In the genomic region with DNA sequence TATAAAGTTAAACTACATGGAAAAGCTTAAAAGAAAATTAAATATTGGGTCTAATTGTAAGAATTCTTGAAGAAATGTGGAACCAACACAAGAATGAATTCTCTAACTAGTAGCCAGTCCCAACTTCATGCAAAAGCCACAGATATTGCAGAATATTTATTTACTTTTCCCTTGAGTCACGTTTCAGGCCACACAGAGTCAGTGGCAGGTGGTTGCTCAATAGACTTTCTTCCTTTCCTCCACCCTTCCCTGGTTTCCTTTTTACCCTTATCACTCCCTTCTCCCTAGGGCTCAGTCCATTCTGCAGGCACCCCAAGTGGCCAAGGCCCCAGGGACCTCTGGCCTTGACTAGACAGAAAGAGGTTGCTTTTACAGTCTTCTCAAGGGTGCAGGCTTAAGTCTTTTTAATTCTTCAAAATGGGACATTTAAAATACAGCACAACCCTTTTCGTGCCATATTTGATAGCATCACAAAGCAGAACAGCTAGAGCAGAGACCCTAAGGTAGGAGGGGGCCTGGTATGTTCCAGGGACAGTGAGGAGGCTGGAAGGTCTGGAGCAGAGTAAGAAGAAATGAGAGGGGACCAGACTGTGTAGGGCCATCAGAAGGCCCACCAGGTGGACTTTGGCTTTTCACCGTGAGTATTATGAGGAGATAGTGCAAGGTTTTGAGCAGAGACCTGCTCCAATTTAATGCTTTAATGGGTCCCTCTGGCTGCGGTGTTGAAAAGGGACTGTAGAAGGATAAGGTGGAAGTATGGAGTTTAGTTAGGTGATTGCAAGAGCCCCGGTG, we compare ENCODE assay signal across 17 cellular contexts.
A peak's percentile ranks its signal among the peaks of the same experiment; 100 is the strongest.
DNase-seq lines count a peak whose midpoint lies in the region; ATAC-seq, FAIRE-seq and TF ChIP-seq lines count a peak whose summit lies in the region.
"Had no signal": no experiment of that assay in that cellular context is flagged by ENCODE, and none has a peak within 500 bp of the region (broad histone marks: within the 10 kb centered on the region; RNA-seq: fewer than 3 reads in every experiment).

No MANE protein-coding gene starts in this region.

- DNase-seq in A549 (ENCODE audit: low read depth in 1 of 2, low spot score in 1 of 2) (peak; percentile 6 to 27), HCT116 (ENCODE audit: low read depth, low spot score) (no peak), RWPE2 (ENCODE audit: low spot score) (no peak), iris pigment epithelial cell (ENCODE audit: low read depth) (peak; percentile 68), hypothalamus (lab: John Stamatoyannopoulos, UW) (no peak), NCI-H2171 (lab: John Stamatoyannopoulos, UW) (no peak), stomach (no peak), RKO (ENCODE audit: low spot score) (no peak)
- DNase-seq: activated CD4-positive, alpha-beta memory T cell treated with anti-CD3 and anti-CD28 coated beads, Interleukin-2, amount 10 ng/mL, durations not matched to agents 7 days and 5 days; cortex of kidney; KG1; NCI-H2029; right lobe of liver; SHP77 treated with DMSO at 0.1 percent for 48 hours; uterus had no signal

- no peak; a peak in 1 of 5 replicates for TF ChIP-seq EP300 in A549 (IDR thresholded peaks at IDR 0.05)
- no peak for TF ChIP-seq EP300 in stomach (IDR thresholded peaks at IDR 0.05)

- ATAC-seq in A549 (peak in 1 of 2 experiments; percentile 62; a peak in 4 of 6 replicates), HCT116 (no peak), RWPE2 (ENCODE audit: low read depth) (0 out of 3 replicates have a peak, but pooled peaks have one; percentile 44)
- ATAC-seq: stimulated activated effector memory CD8-positive, alpha-beta T cell treated with anti-CD3 and anti-CD28 coated beads, Interleukin-12 subunit alpha, Interleukin-12 subunit beta, amount 100 ng/mL, for 72 hours had no signal

- H3K9ac ChIP-seq in HCT116 (ENCODE audit: low read length): no peak overlapping the region

- H3K79me2 ChIP-seq in HCT116 (ENCODE audit: insufficient read depth, low read length): no peaks in the 10 kb centered on the region

- no peak overlapping the region for H3K4me3 ChIP-seq in A549
- H3K4me3 ChIP-seq in HCT116 (replicated peaks in 1 of 2; ENCODE audit: low read depth in 1 of 2, low read length in 2 of 2): no peak overlapping the region
- H3K4me3 ChIP-seq in RWPE2 (ENCODE audit: severe bottlenecking): no peak overlapping the region
- no peak overlapping the region for H3K4me3 ChIP-seq in stomach
- H3K4me3 ChIP-seq: right lobe of liver, uterus had no signal

- POLR2A ChIA-PET in A549 (lab: Yijun Ruan, JAX) (no interaction called here), HCT116 (lab: Charles Lee) (interaction anchor here (0.6 kb wide), 1 partner anchor 35 kb away, joined by 3 read pairs; no protein-coding TSS in a partner anchor)

- H4K20me1 ChIP-seq in HCT116 (ENCODE audit: insufficient read depth): no peaks in the 10 kb centered on the region

- peak overlapping the region; percentile 38 for H3K4me2 ChIP-seq in A549
- H3K4me2 ChIP-seq in HCT116 (ENCODE audit: low read length): no peak overlapping the region

- intact Hi-C loops in HCT116 (cut with micrococcal nuclease): no loop called here
- intact Hi-C loops in stomach (cut with DNase I; ENCODE audit: low total_unique reads): no loop called here

- 68% methylated on average over 5 of the region's 5 CpGs for WGBS in A549 (ENCODE audit: missing lambda C conversion rate)
- WGBS in stomach, 5 donors: 75 to 80% (median 80%) methylated on average over 5 of the region's 5 CpGs

- TF ChIP-seq RAD21 in A549 (conservative IDR thresholded peaks at IDR 0.05 in 1 of 2, IDR thresholded peaks at IDR 0.05 in 1 of 2): no peak
- TF ChIP-seq RAD21 in HCT116 (IDR thresholded peaks at IDR 0.05; ENCODE audit: low read depth): no peak

- H3K36me3 ChIP-seq in HCT116 (ENCODE audit: control insufficient read depth in 1 of 2, insufficient read depth in 2 of 2, low read length in 2 of 2) (no peaks in the 10 kb centered on the region), RWPE2 (ENCODE audit: low read depth) (peaks cover 4% of the 10 kb centered on the region; the same call in 1 of the 2 replicates), stomach (no peaks in the 10 kb centered on the region)
- H3K36me3 ChIP-seq: right lobe of liver, uterus had no signal

- H3K9me2 ChIP-seq in HCT116 (ENCODE audit: insufficient read depth): no peaks in the 10 kb centered on the region

- no peaks in the 10 kb centered on the region for H3K27me3 ChIP-seq in HCT116 (ENCODE audit: insufficient read depth, low read length)
- H3K27me3 ChIP-seq in RWPE2 (ENCODE audit: insufficient read depth, poor library complexity, severe bottlenecking): no peaks in the 10 kb centered on the region
- no peaks in the 10 kb centered on the region for H3K27me3 ChIP-seq in stomach
- H3K27me3 ChIP-seq: right lobe of liver, uterus had no signal

- no peak overlapping the region for H2AFZ ChIP-seq in HCT116 (ENCODE audit: low read depth, low read length, poor library complexity, severe bottlenecking)

- peaks cover 37% of the 10 kb centered on the region for H3K4me1 ChIP-seq in A549
- H3K4me1 ChIP-seq in HCT116 (ENCODE audit: control insufficient read depth in 1 of 2, insufficient read depth in 2 of 2, low read length in 2 of 2): no peaks in the 10 kb centered on the region
- peaks cover 15% of the 10 kb centered on the region for H3K4me1 ChIP-seq in RWPE2 (ENCODE audit: insufficient read depth, poor library complexity, severe bottlenecking)
- H3K4me1 ChIP-seq in stomach: peaks cover 0 to 8% (median 3%) of the 10 kb centered on the region in 4 donors
- H3K4me1 ChIP-seq: right lobe of liver, uterus had no signal

- no peak for FAIRE-seq in A549 (lab: Jason Lieb, UNC)
- FAIRE-seq: D721Med had no signal

- TF ChIP-seq POLR2A in A549 (IDR thresholded peaks at IDR 0.05; ENCODE audit: low read length): no peak
- TF ChIP-seq POLR2A in HCT116 (IDR thresholded peaks at IDR 0.05; ENCODE audit: borderline replicate concordance, extremely low read depth, insufficient read depth, insufficient read length): no peak
- TF ChIP-seq POLR2A in stomach (IDR thresholded peaks at IDR 0.05): no peak

- H3K27ac ChIP-seq in A549 (peak overlapping the region; percentile 49 to 79), HCT116 (ENCODE audit: low read depth, low read length) (no peak overlapping the region), RWPE2 (ENCODE audit: poor library complexity, severe bottlenecking) (no peak overlapping the region), stomach (no peak overlapping the region)
- H3K27ac ChIP-seq: right lobe of liver, uterus had no signal

- BruUV-seq in HCT116 (replicated peaks; lab: Mats Ljungman, UMichigan): no TSS peak

- CTCF ChIA-PET in A549 (lab: Yijun Ruan, JAX): no interaction called here
- CTCF ChIA-PET in HCT116 (lab: Charles Lee): no interaction called here

- peaks cover 2% of the 10 kb centered on the region; the same call in 2 of the 3 replicates for H3K9me3 ChIP-seq in A549
- no peaks in the 10 kb centered on the region for H3K9me3 ChIP-seq in HCT116 (ENCODE audit: control insufficient read depth in 1 of 2, insufficient read depth in 1 of 2, low read depth in 1 of 2, low read length in 2 of 2)
- no peaks in the 10 kb centered on the region for H3K9me3 ChIP-seq in RWPE2 (ENCODE audit: severe bottlenecking)
- peaks cover 0 to 8% (median 0%) of the 10 kb centered on the region in 4 donors for H3K9me3 ChIP-seq in stomach
- H3K9me3 ChIP-seq: right lobe of liver, uterus had no signal

- RAD21 ChIA-PET in HCT116 (lab: Charles Lee; ENCODE audit: low non-redundant PET in 1 of 2, low total read pairs in 2 of 2, uncharacterized antibody in 2 of 2, unreplicated experiment in 2 of 2): no interaction called here

- TF ChIP-seq CTCF in A549 (IDR thresholded peaks at IDR 0.05): no peak
- no peak for TF ChIP-seq CTCF in HCT116 (IDR thresholded peaks at IDR 0.05 in 2 of 3, conservative IDR thresholded peaks at IDR 0.05 in 1 of 3; ENCODE audit: borderline replicate concordance in 1 of 3, insufficient read depth in 1 of 3, low read depth in 2 of 3, low read length in 2 of 3)
- TF ChIP-seq CTCF in RWPE2 (IDR thresholded peaks at IDR 0.05; ENCODE audit: poor library complexity, severe bottlenecking): no peak
- no peak for TF ChIP-seq CTCF in stomach (IDR thresholded peaks at IDR 0.05)

TF ChIP-seq in A549, 52 proteins besides CTCF, POLR2A, EP300 and RAD21 (continues in another document):
- TF ChIP-seq, protein P1, sequence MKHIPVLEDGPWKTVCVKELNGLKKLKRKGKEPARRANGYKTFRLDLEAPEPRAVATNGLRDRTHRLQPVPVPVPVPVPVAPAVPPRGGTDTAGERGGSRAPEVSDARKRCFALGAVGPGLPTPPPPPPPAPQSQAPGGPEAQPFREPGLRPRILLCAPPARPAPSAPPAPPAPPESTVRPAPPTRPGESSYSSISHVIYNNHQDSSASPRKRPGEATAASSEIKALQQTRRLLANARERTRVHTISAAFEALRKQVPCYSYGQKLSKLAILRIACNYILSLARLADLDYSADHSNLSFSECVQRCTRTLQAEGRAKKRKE (CRISPR knock-in tag; IDR thresholded peaks at IDR 0.05; ENCODE audit: low read depth): no peak
- TF ChIP-seq JUN (IDR thresholded peaks at IDR 0.05) (0 out of 5 replicates have a peak, but pooled peaks of 1 of the 2 experiments have one; percentile 19), RCOR1 (IDR thresholded peaks at IDR 0.05; ENCODE audit: low read depth, low read length) (no peak), BHLHE40 (IDR thresholded peaks at IDR 0.05; ENCODE audit: low read depth, low read length) (peak; percentile 59; the same call in 1 of the 2 replicates)

TF ChIP-seq in HCT116, 20 proteins besides CTCF, POLR2A, EP300 and RAD21:
- peak; percentile 49; the same call in 1 of the 2 replicates for TF ChIP-seq CEBPB (IDR thresholded peaks at IDR 0.05; ENCODE audit: low read depth)
- TF ChIP-seq ZNF274 (IDR thresholded peaks at IDR 0.05; ENCODE audit: low read depth, low read length): no peak
- TF ChIP-seq TCF7L2 (IDR thresholded peaks at IDR 0.05; ENCODE audit: borderline replicate concordance, extremely low read depth, insufficient read depth, insufficient read length): no peak

Comparison
In these comparisons a context has a peak if more than half of its experiments do, and no peak if none do; other contexts are left out.
1. DNase-seq: peak in A549 (2 of 2) and iris pigment epithelial cell (single experiment); none in HCT116 (single experiment), RWPE2 (single experiment), hypothalamus (0 of 51), NCI-H2171 (single experiment), stomach (single experiment) and RKO (single experiment).
2. H3K27ac ChIP-seq: peak in A549 (2 of 2); none in HCT116 (single experiment), RWPE2 (single experiment) and stomach (0 of 5).
3. Of the 6 proteins assayed by ChIP-seq in both A549 and HCT116: peak only in A549: none; only in HCT116: none; in both: CEBPB; in neither: 5.